30 cellular contexts compared by ENCODE assay signal in the genomic region with DNA sequence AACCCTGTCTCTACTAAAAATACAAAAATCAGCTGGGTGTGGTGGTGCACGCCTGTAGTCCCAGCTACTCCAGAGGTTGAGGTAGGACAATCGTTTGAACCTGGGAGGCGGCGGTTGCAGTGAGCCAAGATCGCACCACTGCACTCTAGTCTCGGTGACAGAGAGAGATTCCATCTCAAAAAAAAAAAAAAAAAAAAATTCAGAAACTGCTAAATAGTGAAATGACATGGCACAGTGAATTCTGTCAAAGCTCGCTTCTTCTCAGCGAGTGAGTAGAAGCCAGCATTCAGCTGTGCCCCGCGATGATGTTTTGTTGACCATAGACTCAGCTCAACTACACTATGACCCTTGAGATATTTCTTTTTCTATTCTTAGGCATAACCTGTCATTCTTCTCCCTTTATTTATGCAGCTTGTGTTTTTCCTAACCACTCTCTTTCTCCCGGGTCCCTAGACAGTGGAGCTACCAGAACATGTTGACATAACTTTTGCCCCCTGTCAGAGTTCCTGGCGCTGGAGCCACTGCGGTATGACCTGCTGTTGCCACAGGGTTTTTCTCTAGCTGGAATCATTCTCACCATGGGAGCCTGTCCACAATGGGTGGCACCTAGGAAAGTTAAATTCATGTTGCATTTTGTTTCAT. TPM values are rescaled to one million over a fixed set of nuclear protein-coding genes. Genes with fewer than 3 reads are reported as not detected.
DNase-seq lines count a peak whose midpoint lies in the region; ATAC-seq and TF ChIP-seq lines count a peak whose summit lies in the region.
"Had no signal": no experiment of that assay in that cellular context is flagged by ENCODE, and none has a peak within 500 bp of the region (broad histone marks: within the 10 kb centered on the region; RNA-seq: fewer than 3 reads in every experiment).

No MANE protein-coding gene starts in this region.

- H4K8ac ChIP-seq in mesendoderm (ENCODE audit: low read depth, low read length): no peak overlapping the region

- H3K79me2 ChIP-seq in parathyroid adenoma (no peaks in the 10 kb centered on the region), mesendoderm (ENCODE audit: control insufficient read depth, insufficient read depth, low read length) (no peaks in the 10 kb centered on the region)

- H3K9ac ChIP-seq in parathyroid adenoma: no peak overlapping the region
- no peak overlapping the region for H3K9ac ChIP-seq in mesendoderm (ENCODE audit: low read length)
- H3K9ac ChIP-seq: SK-N-SH had no signal

- H3K56ac ChIP-seq in mesendoderm (ENCODE audit: low read length): no peak overlapping the region

- H3K18ac ChIP-seq in mesendoderm (ENCODE audit: low read length): no peak overlapping the region

- POLR2A ChIA-PET in CD4-positive, alpha-beta memory T cell (lab: Charles Lee; ENCODE audit: partially characterized antibody): interaction anchor here (1.1 to 9.6 kb wide), 5 partner anchors 8 to 158 kb away, joined by 3 to 102 read pairs (median 6); a partner anchor contains a TSS

- no peaks in the 10 kb centered on the region for H3K9me3 ChIP-seq in CD4-positive, alpha-beta memory T cell (ENCODE audit: control insufficient read depth in 1 of 2, low read length in 2 of 2)
- no peaks in the 10 kb centered on the region for H3K9me3 ChIP-seq in T-helper 17 cell (ENCODE audit: control insufficient read depth, low read length, poor library complexity, severe bottlenecking)
- no peaks in the 10 kb centered on the region for H3K9me3 ChIP-seq in parathyroid adenoma (ENCODE audit: control insufficient read depth, low read length)
- H3K9me3 ChIP-seq: heart right ventricle, SK-N-SH, spleen, uterus had no signal

- H2AFZ ChIP-seq in parathyroid adenoma: peak overlapping the region; percentile 44

- DNase-seq in CD4-positive, alpha-beta memory T cell: no peak
- DNase-seq in T-helper 17 cell (no peak), left lobe of liver (ENCODE audit: low spot score) (peak; percentile 87), cardiac septum (ENCODE audit: low spot score) (no peak), NCI-H146 (lab: John Stamatoyannopoulos, UW) (no peak), mesendoderm (no peak)
- DNase-seq in stimulated activated CD4-positive, alpha-beta T cell treated with anti-CD3 and anti-CD28 coated beads, Interleukin-2, amount 100 ng/mL, for 48 hours: no peak
- DNase-seq: activated CD8-positive, alpha-beta T cell treated with anti-CD3 and anti-CD28 coated beads, Interleukin-2, amount 10 ng/mL, durations not matched to agents 7 days and 5 days; activated gamma-delta T cell; EL; endodermal cell; foreskin keratinocyte; GOT3; heart right ventricle; HFFc6; Kasumi-1; MV-4-11; NCI-H510A; OCI-M1; SK-N-SH; spleen; stimulated activated CD4-positive, alpha-beta T cell treated with anti-CD3 and anti-CD28 coated beads, Interleukin-4, amount 100 ng/mL, for 1 hour; T-helper 2 cell; uterus had no signal

- H3K9me3 Mint-ChIP-seq in CD4-positive, alpha-beta memory T cell: no peaks in the 10 kb centered on the region
- H3K9me3 Mint-ChIP-seq: CD14-positive monocyte, endodermal cell, HFFc6, memory B cell had no signal

- no peak overlapping the region for H2BK120ac ChIP-seq in mesendoderm (ENCODE audit: low read depth, low read length)

- H3K4me2 ChIP-seq in parathyroid adenoma (ENCODE audit: low read length): peak overlapping the region; percentile 29
- H3K4me2 ChIP-seq in mesendoderm (ENCODE audit: low read length): no peak overlapping the region
- H3K4me2 ChIP-seq: SK-N-SH had no signal

- H3K79me1 ChIP-seq in mesendoderm (ENCODE audit: low read length): no peaks in the 10 kb centered on the region

- H2BK15ac ChIP-seq in mesendoderm (replicated peaks; ENCODE audit: low read depth): no peak overlapping the region

- no peak overlapping the region for H3K4me3 ChIP-seq in CD4-positive, alpha-beta memory T cell (ENCODE audit: low read length in 2 of 2)
- H3K4me3 ChIP-seq in parathyroid adenoma (ENCODE audit: low read depth, low read length) (no peak overlapping the region), mesendoderm (ENCODE audit: low read length) (no peak overlapping the region)
- H3K4me3 ChIP-seq: GM12878, heart right ventricle, spleen, uterus had no signal

- peak overlapping the region in 5 of 7 donors; percentile 6 to 85 (median 42) for H3K27ac Mint-ChIP-seq in CD4-positive, alpha-beta memory T cell
- peak overlapping the region; percentile 79 for H3K27ac Mint-ChIP-seq in T-helper 17 cell
- H3K27ac Mint-ChIP-seq: endodermal cell, HFFc6, memory B cell had no signal

- H3K23ac ChIP-seq in mesendoderm (ENCODE audit: low read length): no peak overlapping the region

- WGBS in mesendoderm (ENCODE audit: extremely low coverage, insufficient coverage, low lambda C conversion rate): no CpG with 5 or more reads among the region's 13 CpGs

- H3K4me1 Mint-ChIP-seq in CD4-positive, alpha-beta memory T cell: peaks cover 43 to 70% (median 57%) of the 10 kb centered on the region in 4 donors
- H3K4me1 Mint-ChIP-seq in T-helper 17 cell: peaks cover 41% of the 10 kb centered on the region
- H3K4me1 Mint-ChIP-seq: memory B cell had no signal

- peak overlapping the region in 1 of 8 donors; percentile 20 for H3K4me3 Mint-ChIP-seq in CD4-positive, alpha-beta memory T cell
- H3K4me3 Mint-ChIP-seq in T-helper 17 cell: no peak overlapping the region
- H3K4me3 Mint-ChIP-seq: CD14-positive monocyte, endodermal cell, HFFc6, memory B cell had no signal

- intact Hi-C loops in CD4-positive, alpha-beta memory T cell (cut with micrococcal nuclease): no loop called here
- intact Hi-C loops in cardiac septum (cut with DNase I): no loop called here

- H2AK5ac ChIP-seq in mesendoderm (ENCODE audit: low read length): no peak overlapping the region

- no peaks in the 10 kb centered on the region for H3K36me3 ChIP-seq in CD4-positive, alpha-beta memory T cell (ENCODE audit: insufficient read depth, low read length)
- no peaks in the 10 kb centered on the region for H3K36me3 ChIP-seq in parathyroid adenoma (ENCODE audit: control insufficient read depth, insufficient read depth, low read length)
- H3K36me3 ChIP-seq in mesendoderm (ENCODE audit: control insufficient read depth, insufficient read depth, low read length): no peaks in the 10 kb centered on the region
- H3K36me3 ChIP-seq: heart right ventricle, spleen, uterus had no signal

- H4K5ac ChIP-seq in mesendoderm (ENCODE audit: low read length): no peak overlapping the region

- no peaks in the 10 kb centered on the region for H3K27me3 ChIP-seq in CD4-positive, alpha-beta memory T cell (ENCODE audit: insufficient read depth, low read length)
- H3K27me3 ChIP-seq in parathyroid adenoma (ENCODE audit: control insufficient read depth, insufficient read depth, low read length) (no peaks in the 10 kb centered on the region), mesendoderm (ENCODE audit: insufficient read depth, low read length, poor library complexity) (no peaks in the 10 kb centered on the region)
- H3K27me3 ChIP-seq: foreskin keratinocyte, spleen, uterus had no signal

- no peak overlapping the region for H2BK5ac ChIP-seq in mesendoderm (ENCODE audit: low read length)

- no peak overlapping the region for H3K4ac ChIP-seq in mesendoderm (ENCODE audit: low read depth, low read length)

- no peak overlapping the region for H3K27ac ChIP-seq in CD4-positive, alpha-beta memory T cell (ENCODE audit: low read depth, low read length)
- H3K27ac ChIP-seq in parathyroid adenoma (peak overlapping the region; percentile 98), mesendoderm (ENCODE audit: low read depth, low read length) (no peak overlapping the region)
- H3K27ac ChIP-seq: foreskin keratinocyte, heart right ventricle, uterus had no signal

- TF ChIP-seq CTCF in parathyroid adenoma (IDR thresholded peaks at IDR 0.05): no peak

- no peak for ATAC-seq in T-helper 17 cell
- ATAC-seq in left lobe of liver: peak; percentile 87
- ATAC-seq: activated CD8-positive, alpha-beta T cell treated with anti-CD3 and anti-CD28 coated beads, Interleukin-2, amount 10 ng/mL, durations not matched to agents 7 days and 5 days; esophagus mucosa; foreskin keratinocyte; GM12878; heart right ventricle had no signal

- no peaks in the 10 kb centered on the region for H3K27me3 Mint-ChIP-seq in CD4-positive, alpha-beta memory T cell
- H3K27me3 Mint-ChIP-seq in T-helper 17 cell: no peaks in the 10 kb centered on the region

- CTCF ChIA-PET in CD4-positive, alpha-beta memory T cell (lab: Charles Lee; ENCODE audit: partially characterized antibody): interaction anchor here (1.2 to 4.2 kb wide), 3 partner anchors 13 to 81 kb away, joined by 3 to 36 read pairs (median 11); a partner anchor contains a TSS

- no peaks in the 10 kb centered on the region for H3K36me3 Mint-ChIP-seq in CD4-positive, alpha-beta memory T cell
- no peaks in the 10 kb centered on the region for H3K36me3 Mint-ChIP-seq in T-helper 17 cell (ENCODE audit: low read depth)
- H3K36me3 Mint-ChIP-seq: brain, CD14-positive monocyte, memory B cell had no signal

- peaks cover 64% of the 10 kb centered on the region for H3K4me1 ChIP-seq in CD4-positive, alpha-beta memory T cell (ENCODE audit: insufficient read depth, low read length)
- H3K4me1 ChIP-seq in parathyroid adenoma (peaks cover 61% of the 10 kb centered on the region), mesendoderm (ENCODE audit: control insufficient read depth, low read depth, low read length) (no peaks in the 10 kb centered on the region)
- H3K4me1 ChIP-seq: foreskin keratinocyte, uterus had no signal

RNA-seq across cellular contexts. Expression of a gene that starts 13.5 kb away (rescaled TPM):
- total RNA-seq in CD4-positive, alpha-beta memory T cell: 100 to 1,000 TPM; 125 to 126 TPM
- polyA plus RNA-seq in CD4-positive, alpha-beta memory T cell: 10 to 100 TPM; 24.7 to 72.5 TPM
- total RNA-seq in T-helper 17 cell (100 to 1,000 TPM; 117 to 134 TPM), left lobe of liver (110 TPM), cardiac septum (7.9 TPM)
- polyA plus RNA-seq in mesendoderm (2013, experiment 1 of 2): 19.5 TPM
- polyA plus RNA-seq in mesendoderm (2013, experiment 2 of 2): 19.4 TPM
- polyA plus RNA-seq: foreskin keratinocyte had no signal

Comparison
In these comparisons a context has a peak if more than half of its experiments do, and no peak if none do; other contexts are left out.
1. RNA of a gene that starts 13.5 kb away (total RNA-seq): 117 to 134 TPM in T-helper 17 cell, 125 to 126 TPM in CD4-positive, alpha-beta memory T cell and 110 TPM in left lobe of liver (single experiment); 7.9 TPM in cardiac septum (single experiment); every median in the first group is over 10 times any median in the second.